In genomic region chr6:63573140-63573898, GRCh38 we compare ENCODE assay signal across 1 cellular context.
A peak's percentile ranks its signal among the peaks of the same experiment; 100 is the strongest.
TF ChIP-seq lines count a peak whose summit lies in the region.

No MANE protein-coding gene starts in this region.

TF ChIP-seq in WTC11, 78 proteins besides CTCF, POLR2A, EP300 and RAD21 (continued from another document):
- TF ChIP-seq HMGXB4 (CRISPR knock-in tag; IDR thresholded peaks at IDR 0.05), result peak; percentile 13; the same call in 1 of the 2 replicates
- TF ChIP-seq TCF7 (CRISPR knock-in tag; IDR thresholded peaks at IDR 0.05; ENCODE audit: low read depth), result 0 out of 2 replicates have a peak, but pooled peaks have one; percentile 19
TF ChIP-seq in WTC11: peak in this region for 17.
